In genomic region chr18:70195014-70195614, GRCh38 we compare ENCODE assay signal across 10 cellular contexts. TPM values are rescaled to one million over a fixed set of nuclear protein-coding genes. Genes with fewer than 3 reads are reported as not detected.
DNase-seq lines count a peak whose midpoint lies in the region; ATAC-seq and TF ChIP-seq lines count a peak whose summit lies in the region.
"Had no signal": no experiment of that assay in that cellular context is flagged by ENCODE, and none has a peak within 500 bp of the region (broad histone marks: within the 10 kb centered on the region; RNA-seq: fewer than 3 reads in every experiment).

No MANE protein-coding gene starts in this region.

- H3K9me3 Mint-ChIP-seq in activated CD4-positive, alpha-beta memory T cell treated with anti-CD3 and anti-CD28 coated beads for 36 hours: no peaks in the 10 kb centered on the region
- no peaks in the 10 kb centered on the region for H3K9me3 Mint-ChIP-seq in progenitor cell of endocrine pancreas (ENCODE audit: low read depth)

- peaks cover 56% of the 10 kb centered on the region for H3K36me3 Mint-ChIP-seq in activated CD4-positive, alpha-beta memory T cell treated with anti-CD3 and anti-CD28 coated beads for 36 hours
- peaks cover 26% of the 10 kb centered on the region for H3K36me3 Mint-ChIP-seq in progenitor cell of endocrine pancreas (ENCODE audit: insufficient read depth)

- H3K27ac Mint-ChIP-seq in activated CD4-positive, alpha-beta memory T cell treated with anti-CD3 and anti-CD28 coated beads for 36 hours: peak overlapping the region; percentile 47
- H3K27ac Mint-ChIP-seq in progenitor cell of endocrine pancreas: no peak overlapping the region

- no peak for TF ChIP-seq CTCF in progenitor cell of endocrine pancreas (IDR thresholded peaks at IDR 0.05; ENCODE audit: unreplicated experiment)
- TF ChIP-seq CTCF in BE2C (IDR thresholded peaks at IDR 0.05; ENCODE audit: low read depth, low read length): no peak

- H3K9me3 ChIP-seq in BE2C: no peaks in the 10 kb centered on the region

- ATAC-seq in GM18498 (IDR thresholded peaks at IDR 0.05; ENCODE audit: unreplicated experiment) (peak; percentile 41), GM19452 (IDR thresholded peaks at IDR 0.05; ENCODE audit: unreplicated experiment) (peak; percentile 21), HG03039 (IDR thresholded peaks at IDR 0.05; ENCODE audit: unreplicated experiment) (peak; percentile 43)

- H3K4me3 Mint-ChIP-seq in activated CD4-positive, alpha-beta memory T cell treated with anti-CD3 and anti-CD28 coated beads for 36 hours: no peak overlapping the region
- H3K4me3 Mint-ChIP-seq in progenitor cell of endocrine pancreas (ENCODE audit: low read depth): no peak overlapping the region

- no peaks in the 10 kb centered on the region for H3K27me3 ChIP-seq in BE2C

- peaks cover 33% of the 10 kb centered on the region for H3K4me1 Mint-ChIP-seq in activated CD4-positive, alpha-beta memory T cell treated with anti-CD3 and anti-CD28 coated beads for 36 hours (ENCODE audit: low read depth)
- H3K4me1 Mint-ChIP-seq in progenitor cell of endocrine pancreas (ENCODE audit: low read depth): no peaks in the 10 kb centered on the region

- intact Hi-C loops in activated CD4-positive, alpha-beta memory T cell treated with anti-CD3 and anti-CD28 coated beads for 36 hours (cut with micrococcal nuclease): no loop called here

- H3K27me3 Mint-ChIP-seq in activated CD4-positive, alpha-beta memory T cell treated with anti-CD3 and anti-CD28 coated beads for 36 hours: no peaks in the 10 kb centered on the region
- no peaks in the 10 kb centered on the region for H3K27me3 Mint-ChIP-seq in progenitor cell of endocrine pancreas

- no peaks in the 10 kb centered on the region; the same call in 1 of the 2 replicates for H3K36me3 ChIP-seq in BE2C

- CTCF ChIA-PET in activated CD4-positive, alpha-beta memory T cell treated with anti-CD3 and anti-CD28 coated beads for 36 hours (lab: Charles Lee): interaction anchor here (0.6 to 3.9 kb wide), 31 partner anchors 8 to 467 kb away, joined by 3 to 82 read pairs (median 4); partner anchors contain the start of genes RTTN and SOCS6

- no peaks in the 10 kb centered on the region for H3K4me1 ChIP-seq in BE2C

- DNase-seq in activated CD4-positive, alpha-beta memory T cell treated with anti-CD3 and anti-CD28 coated beads for 36 hours: no peak
- DNase-seq in progenitor cell of endocrine pancreas (ENCODE audit: low spot score, unreplicated experiment): no peak
- DNase-seq in foreskin melanocyte: no peak
- no peak for DNase-seq in mucosa of gallbladder (ENCODE audit: low spot score)
- DNase-seq in BE2C: no peak
- DNase-seq: activated CD4-positive, alpha-beta T cell treated with anti-CD3 and anti-CD28 coated beads, Interleukin-2, amount 50 U/mL, for 1 hour had no signal

- POLR2A ChIA-PET in activated CD4-positive, alpha-beta memory T cell treated with anti-CD3 and anti-CD28 coated beads for 36 hours (lab: Charles Lee): interaction anchor here (0.7 to 1.2 kb wide), 3 partner anchors 11 to 306 kb away, joined by 3 to 4 read pairs (median 4); partner anchors contain the start of gene RTTN

- no peak overlapping the region for H3K4me3 ChIP-seq in BE2C (ENCODE audit: low read depth, low read length)
- H3K4me3 ChIP-seq: lung had no signal

RNA-seq across cellular contexts. Expression of gene RTTN, which starts 10.4 kb away (rescaled TPM):
- total RNA-seq in activated CD4-positive, alpha-beta memory T cell treated with anti-CD3 and anti-CD28 coated beads for 36 hours: 10 to 100 TPM; 27.3 to 28.9 TPM
- 24.7 and 27.7 TPM in 2 replicates for total RNA-seq in progenitor cell of endocrine pancreas
- total RNA-seq in mucosa of gallbladder: 8.7 TPM
- 5.2 TPM for polyA plus RNA-seq in BE2C (2012; ENCODE audit: insufficient read depth, insufficient read length, low read depth)
